Comparison of ENCODE assay signal across 2 cellular contexts in genomic region chr3:42684632-42685362, GRCh38.
TF ChIP-seq lines count a peak whose summit lies in the region.

No MANE protein-coding gene starts in this region.

TF ChIP-seq in HepG2, 621 proteins besides CTCF, POLR2A, EP300 and RAD21:
- TF ChIP-seq ZNF121 (CRISPR knock-in tag; IDR thresholded peaks at IDR 0.05), result peak; percentile 40; the same call in 1 of the 2 replicates
- no peak for TF ChIP-seq ZNF530 (CRISPR knock-in tag; IDR thresholded peaks at IDR 0.05; ENCODE audit: low read depth)
- no peak for TF ChIP-seq HNF1B (CRISPR knock-in tag; IDR thresholded peaks at IDR 0.05)

TF ChIP-seq in GM12891, 5 proteins besides CTCF, POLR2A, EP300 and RAD21:
- TF ChIP-seq POU2F2 (IDR thresholded peaks at IDR 0.05; ENCODE audit: low read depth, low read length) (no peak), POLR2AphosphoS5 (IDR thresholded peaks at IDR 0.05; ENCODE audit: low read depth, low read length) (no peak), PAX5 (IDR thresholded peaks at IDR 0.05; ENCODE audit: insufficient read depth, low read length, severe bottlenecking) (no peak), SPI1 (IDR thresholded peaks at IDR 0.05; ENCODE audit: low read depth, low read length) (no peak), TAF1 (IDR thresholded peaks at IDR 0.05; ENCODE audit: low read depth, low read length) (no peak)
